ENCODE assay signal across 27 cellular contexts in the genomic region with DNA sequence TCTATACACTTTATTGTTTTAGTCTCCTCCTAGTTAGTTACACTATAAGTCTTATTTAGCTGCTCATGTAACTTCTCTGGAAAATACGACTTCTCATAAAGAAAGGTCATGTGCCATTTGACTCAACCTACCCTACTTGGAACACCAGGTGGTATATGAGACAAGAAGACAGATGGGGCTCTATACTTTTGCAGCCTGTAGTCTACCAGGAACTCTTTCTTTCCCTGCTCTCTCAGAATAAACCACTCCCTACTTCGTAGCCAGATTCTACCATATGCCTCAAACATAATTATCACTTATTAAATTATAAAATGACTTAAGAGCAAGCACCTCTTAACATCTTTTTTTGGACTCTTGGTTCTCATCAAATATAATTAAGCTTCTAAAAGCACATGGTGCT. TPM values are rescaled to one million over a fixed set of nuclear protein-coding genes. Genes with fewer than 3 reads are reported as not detected.
A peak's percentile ranks its signal among the peaks of the same experiment; 100 is the strongest.
DNase-seq lines count a peak whose midpoint lies in the region; ATAC-seq and TF ChIP-seq lines count a peak whose summit lies in the region.
"Had no signal": no experiment of that assay in that cellular context is flagged by ENCODE, and none has a peak within 500 bp of the region (broad histone marks: within the 10 kb centered on the region; RNA-seq: fewer than 3 reads in every experiment).

No MANE protein-coding gene starts in this region.

- no peaks in the 10 kb centered on the region for H3K9me3 Mint-ChIP-seq in activated T-cell treated with anti-CD3 and anti-CD28 coated beads, Interleukin-2, amount 50 U/mL, for 24 hours
- H3K9me3 Mint-ChIP-seq in activated T-cell treated with anti-CD3 and anti-CD28 coated beads, Interleukin-2, amount 50 U/mL, for 4 hours = no peaks in the 10 kb centered on the region
- no peaks in the 10 kb centered on the region for H3K9me3 Mint-ChIP-seq in activated naive CD8-positive, alpha-beta T cell treated with anti-CD3 and anti-CD28 coated beads, Interleukin-2, amount 50 U/mL, for 24 hours
- H3K9me3 Mint-ChIP-seq in stimulated activated effector memory CD8-positive, alpha-beta T cell treated with anti-CD3 and anti-CD28 coated beads, Interleukin-12 subunit alpha, Interleukin-12 subunit beta, amount 100 ng/mL, for 72 hours = no peaks in the 10 kb centered on the region
- H3K9me3 Mint-ChIP-seq: nephron; T-helper 1 cell treated with Interleukin-12 subunit alpha and Interleukin-12 subunit beta and Interleukin-4 antibody, amounts not matched to agents 30 μg/mL and 1 μg/mL, for 36 hours; type B pancreatic cell had no signal

- peaks cover 28% of the 10 kb centered on the region for H3K4me1 Mint-ChIP-seq in activated T-cell treated with anti-CD3 and anti-CD28 coated beads, Interleukin-2, amount 50 U/mL, for 24 hours (ENCODE audit: low read depth)
- peaks cover 1% of the 10 kb centered on the region for H3K4me1 Mint-ChIP-seq in activated T-cell treated with anti-CD3 and anti-CD28 coated beads, Interleukin-2, amount 50 U/mL, for 4 hours (ENCODE audit: low read depth)
- peaks cover 14% of the 10 kb centered on the region for H3K4me1 Mint-ChIP-seq in activated naive CD8-positive, alpha-beta T cell treated with anti-CD3 and anti-CD28 coated beads, Interleukin-2, amount 50 U/mL, for 24 hours
- no peaks in the 10 kb centered on the region for H3K4me1 Mint-ChIP-seq in stimulated activated effector memory CD8-positive, alpha-beta T cell treated with anti-CD3 and anti-CD28 coated beads, Interleukin-12 subunit alpha, Interleukin-12 subunit beta, amount 100 ng/mL, for 72 hours

- no peaks in the 10 kb centered on the region for H3K9me2 ChIP-seq in Karpas-422 (replicated peaks; ENCODE audit: insufficient read depth, low read length)

- no peaks in the 10 kb centered on the region for H3K9me3 ChIP-seq in Karpas-422 (ENCODE audit: low read length)
- H3K9me3 ChIP-seq: SJSA1 had no signal

- no peak for DNase-seq in activated T-cell treated with anti-CD3 and anti-CD28 coated beads, Interleukin-2, amount 50 U/mL, for 24 hours
- DNase-seq in activated T-cell treated with anti-CD3 and anti-CD28 coated beads, Interleukin-2, amount 50 U/mL, for 4 hours = no peak
- DNase-seq in Karpas-422 = no peak
- no peak for DNase-seq in activated naive CD8-positive, alpha-beta T cell treated with anti-CD3 and anti-CD28 coated beads, Interleukin-2, amount 50 U/mL, for 24 hours
- DNase-seq in stimulated activated effector memory CD8-positive, alpha-beta T cell treated with anti-CD3 and anti-CD28 coated beads, Interleukin-12 subunit alpha, Interleukin-12 subunit beta, amount 100 ng/mL, for 72 hours (ENCODE audit: low spot score in 2 of 2) = no peak
- DNase-seq in coronary artery (ENCODE audit: low spot score) = no peak
- DNase-seq in posterior cingulate gyrus = no peak
- DNase-seq in GM20000 (ENCODE audit: low spot score) = no peak
- DNase-seq: ACHN; activated effector memory CD4-positive, alpha-beta T cell treated with anti-CD3 and anti-CD28 coated beads, Interleukin-2, amount 50 U/mL, for 16 hours; amniotic stem cell; brain microvascular endothelial cell; left ventricle myocardium superior; MM.1S; NCI-H2081; NCI-H82; RPMI8226; stimulated activated CD4-positive, alpha-beta T cell treated with anti-CD3 and anti-CD28 coated beads, Interleukin-1b, Interleukin-23, amount 100 ng/mL, for 48 hours; stimulated activated CD8-positive, alpha-beta memory T cell treated with anti-CD3 and anti-CD28 coated beads, Interleukin-4, amount 100 ng/mL, for 48 hours had no signal

- no peak overlapping the region for H3K4me3 ChIP-seq in Karpas-422 (ENCODE audit: low read length)
- no peak overlapping the region for H3K4me3 ChIP-seq in coronary artery
- H3K4me3 ChIP-seq: K562, SJSA1 had no signal

- H2AFZ ChIP-seq in Karpas-422 (ENCODE audit: low read length) = no peak overlapping the region

- H3K27me3 Mint-ChIP-seq in activated T-cell treated with anti-CD3 and anti-CD28 coated beads, Interleukin-2, amount 50 U/mL, for 24 hours = no peaks in the 10 kb centered on the region
- no peaks in the 10 kb centered on the region for H3K27me3 Mint-ChIP-seq in activated T-cell treated with anti-CD3 and anti-CD28 coated beads, Interleukin-2, amount 50 U/mL, for 4 hours (ENCODE audit: low read depth)
- no peaks in the 10 kb centered on the region for H3K27me3 Mint-ChIP-seq in activated naive CD8-positive, alpha-beta T cell treated with anti-CD3 and anti-CD28 coated beads, Interleukin-2, amount 50 U/mL, for 24 hours
- H3K27me3 Mint-ChIP-seq: type B pancreatic cell had no signal

- no peak overlapping the region for H3K4me2 ChIP-seq in Karpas-422 (ENCODE audit: low read depth, low read length, poor library complexity, severe bottlenecking)

- no peaks in the 10 kb centered on the region for H4K20me1 ChIP-seq in Karpas-422 (ENCODE audit: insufficient read depth, low read depth, low read length)

- H3K27me3 ChIP-seq in Karpas-422 (ENCODE audit: low read length) = no peaks in the 10 kb centered on the region
- H3K27me3 ChIP-seq: brain microvascular endothelial cell, SJSA1 had no signal

- peaks cover 34% of the 10 kb centered on the region for H3K4me1 ChIP-seq in Karpas-422 (ENCODE audit: low read length)
- H3K4me1 ChIP-seq: SJSA1 had no signal

- H3K79me2 ChIP-seq in Karpas-422 (ENCODE audit: low read length) = peaks cover 54% of the 10 kb centered on the region

- H3K36me3 Mint-ChIP-seq in activated T-cell treated with anti-CD3 and anti-CD28 coated beads, Interleukin-2, amount 50 U/mL, for 24 hours (ENCODE audit: low read depth) = peaks cover 81% of the 10 kb centered on the region
- peaks cover 42% of the 10 kb centered on the region for H3K36me3 Mint-ChIP-seq in activated T-cell treated with anti-CD3 and anti-CD28 coated beads, Interleukin-2, amount 50 U/mL, for 4 hours (ENCODE audit: insufficient read depth)
- peaks cover 47% of the 10 kb centered on the region for H3K36me3 Mint-ChIP-seq in activated naive CD8-positive, alpha-beta T cell treated with anti-CD3 and anti-CD28 coated beads, Interleukin-2, amount 50 U/mL, for 24 hours (ENCODE audit: low read depth)
- peaks cover 78% of the 10 kb centered on the region for H3K36me3 Mint-ChIP-seq in stimulated activated effector memory CD8-positive, alpha-beta T cell treated with anti-CD3 and anti-CD28 coated beads, Interleukin-12 subunit alpha, Interleukin-12 subunit beta, amount 100 ng/mL, for 72 hours

- peaks cover 55% of the 10 kb centered on the region for H3K36me3 ChIP-seq in Karpas-422 (ENCODE audit: insufficient read depth, low read length)

- no peak overlapping the region for H3K9ac ChIP-seq in Karpas-422 (ENCODE audit: low read length)

- no peak for ATAC-seq in activated T-cell treated with anti-CD3 and anti-CD28 coated beads, Interleukin-2, amount 50 U/mL, for 4 hours
- ATAC-seq in activated naive CD8-positive, alpha-beta T cell treated with anti-CD3 and anti-CD28 coated beads, Interleukin-2, amount 50 U/mL, for 24 hours = peak; percentile 88
- no peak for ATAC-seq in stimulated activated effector memory CD8-positive, alpha-beta T cell treated with anti-CD3 and anti-CD28 coated beads, Interleukin-12 subunit alpha, Interleukin-12 subunit beta, amount 100 ng/mL, for 72 hours
- ATAC-seq: activated CD4-positive, CD25-positive, alpha-beta regulatory T cell treated with anti-CD3 and anti-CD28 coated beads, Interleukin-2, amount 50 U/mL, for 24 hours; HCT116; K562; left ventricle myocardium superior had no signal

- H3K27ac ChIP-seq in Karpas-422 (ENCODE audit: low read length) (peak overlapping the region; percentile 41), coronary artery (no peak overlapping the region)
- H3K27ac ChIP-seq: brain microvascular endothelial cell, SJSA1 had no signal

- intact Hi-C loops in posterior cingulate gyrus (cut with DNase I) = no loop called here

- peak overlapping the region; percentile 55 for H3K27ac Mint-ChIP-seq in activated T-cell treated with anti-CD3 and anti-CD28 coated beads, Interleukin-2, amount 50 U/mL, for 24 hours
- H3K27ac Mint-ChIP-seq in activated naive CD8-positive, alpha-beta T cell treated with anti-CD3 and anti-CD28 coated beads, Interleukin-2, amount 50 U/mL, for 24 hours = peak overlapping the region; percentile 20
- peak overlapping the region; percentile 26 for H3K27ac Mint-ChIP-seq in stimulated activated effector memory CD8-positive, alpha-beta T cell treated with anti-CD3 and anti-CD28 coated beads, Interleukin-12 subunit alpha, Interleukin-12 subunit beta, amount 100 ng/mL, for 72 hours
- H3K27ac Mint-ChIP-seq: nephron; T-helper 1 cell treated with Interleukin-12 subunit alpha and Interleukin-12 subunit beta and Interleukin-4 antibody, amounts not matched to agents 30 μg/mL and 1 μg/mL, for 36 hours had no signal

- H3K4me3 Mint-ChIP-seq in activated T-cell treated with anti-CD3 and anti-CD28 coated beads, Interleukin-2, amount 50 U/mL, for 24 hours = no peak overlapping the region
- no peak overlapping the region for H3K4me3 Mint-ChIP-seq in activated T-cell treated with anti-CD3 and anti-CD28 coated beads, Interleukin-2, amount 50 U/mL, for 4 hours
- no peak overlapping the region for H3K4me3 Mint-ChIP-seq in activated naive CD8-positive, alpha-beta T cell treated with anti-CD3 and anti-CD28 coated beads, Interleukin-2, amount 50 U/mL, for 24 hours
- no peak overlapping the region for H3K4me3 Mint-ChIP-seq in stimulated activated effector memory CD8-positive, alpha-beta T cell treated with anti-CD3 and anti-CD28 coated beads, Interleukin-12 subunit alpha, Interleukin-12 subunit beta, amount 100 ng/mL, for 72 hours
- H3K4me3 Mint-ChIP-seq: nephron; T-helper 1 cell treated with Interleukin-12 subunit alpha and Interleukin-12 subunit beta and Interleukin-4 antibody, amounts not matched to agents 30 μg/mL and 1 μg/mL, for 36 hours; type B pancreatic cell had no signal

- TF ChIP-seq CTCF in coronary artery (IDR thresholded peaks at IDR 0.05) (no peak), GM20000 (IDR thresholded peaks at IDR 0.05; ENCODE audit: extremely low read depth, missing control alignments) (no peak)

RNA-seq across cellular contexts. Expression of gene RAPSN, which starts 38.5 kb away (rescaled TPM):
- under 1 TPM; 0.46 to 0.53 (median 0.52) TPM for total RNA-seq in activated T-cell treated with anti-CD3 and anti-CD28 coated beads, Interleukin-2, amount 50 U/mL, for 4 hours
- 0.52 and 4.5 TPM in 2 replicates for total RNA-seq in Karpas-422 (2014; rRNA removed; shearing (Covaris generic); ENCODE audit: low replicate concordance)
- total RNA-seq: subcutaneous adipose tissue had no signal
